Comparison of ENCODE assay signal across 1 cellular context in genomic region chr2:230913406-230913805, GRCh38.
TF ChIP-seq lines count a peak whose summit lies in the region.

No MANE protein-coding gene starts in this region.

TF ChIP-seq in A549, 52 proteins besides CTCF, POLR2A, EP300 and RAD21 (continued from another document):
- TF ChIP-seq REST (IDR thresholded peaks at IDR 0.05), result no peak
TF ChIP-seq in A549: peak in this region for 0.
